ENCODE assay signal across 23 cellular contexts in genomic region chr3:66430876-66431275, GRCh38.
DNase-seq lines count a peak whose midpoint lies in the region; ATAC-seq and TF ChIP-seq lines count a peak whose summit lies in the region.
"Had no signal": no experiment of that assay in that cellular context is flagged by ENCODE, and none has a peak within 500 bp of the region (broad histone marks: within the 10 kb centered on the region; RNA-seq: fewer than 3 reads in every experiment).

No MANE protein-coding gene starts in this region.

- peaks cover 19% of the 10 kb centered on the region for H3K36me3 Mint-ChIP-seq in activated naive CD4-positive, alpha-beta T cell treated with anti-CD3 and anti-CD28 coated beads, Interleukin-2, amount 10 ng/mL, durations not matched to agents 7 days and 5 days
- peaks cover 12% of the 10 kb centered on the region for H3K36me3 Mint-ChIP-seq in central memory CD8-positive, alpha-beta T cell (ENCODE audit: insufficient read depth)
- peaks cover 54% of the 10 kb centered on the region for H3K36me3 Mint-ChIP-seq in neural progenitor cell
- H3K36me3 Mint-ChIP-seq: natural killer cell had no signal

- H3K4me2 ChIP-seq in neural progenitor cell, result no peak overlapping the region
- H3K4me2 ChIP-seq: PC-9 had no signal

- no peaks in the 10 kb centered on the region for H3K9me3 Mint-ChIP-seq in activated naive CD4-positive, alpha-beta T cell treated with anti-CD3 and anti-CD28 coated beads, Interleukin-2, amount 10 ng/mL, durations not matched to agents 7 days and 5 days
- no peaks in the 10 kb centered on the region for H3K9me3 Mint-ChIP-seq in central memory CD8-positive, alpha-beta T cell
- H3K9me3 Mint-ChIP-seq in neural progenitor cell, result peaks cover 9% of the 10 kb centered on the region
- H3K9me3 Mint-ChIP-seq: IgD-negative memory B cell, natural killer cell had no signal

- peaks cover 100% of the 10 kb centered on the region for H3K79me2 ChIP-seq in neural progenitor cell (ENCODE audit: low read depth)

- H3K9me3 ChIP-seq in neural progenitor cell (ENCODE audit: low read depth), result no peaks in the 10 kb centered on the region
- H3K9me3 ChIP-seq: adrenal gland, MG63, spleen had no signal

- H3K4me1 Mint-ChIP-seq in activated naive CD4-positive, alpha-beta T cell treated with anti-CD3 and anti-CD28 coated beads, Interleukin-2, amount 10 ng/mL, durations not matched to agents 7 days and 5 days, result peaks cover 14% of the 10 kb centered on the region
- H3K4me1 Mint-ChIP-seq in central memory CD8-positive, alpha-beta T cell, result peaks cover 53% of the 10 kb centered on the region
- H3K4me1 Mint-ChIP-seq in neural progenitor cell, result peaks cover 46% of the 10 kb centered on the region
- H3K4me1 Mint-ChIP-seq: activated CD8-positive, alpha-beta memory T cell treated with anti-CD3 and anti-CD28 coated beads, Interleukin-2, amount 10 ng/mL, durations not matched to agents 7 days and 5 days; B cell had no signal

- no peaks in the 10 kb centered on the region for H3K36me3 ChIP-seq in neural progenitor cell
- H3K36me3 ChIP-seq: adrenal gland, MG63 had no signal

- H3K27ac ChIP-seq in neural progenitor cell (peak overlapping the region; percentile 31), substantia nigra (ENCODE audit: low read depth, low read length, poor library complexity, severe bottlenecking) (peak overlapping the region; percentile 39)
- H3K27ac ChIP-seq: adrenal gland, HL-60, PC-9, spleen had no signal

- no peak overlapping the region for H3K4me3 Mint-ChIP-seq in activated naive CD4-positive, alpha-beta T cell treated with anti-CD3 and anti-CD28 coated beads, Interleukin-2, amount 10 ng/mL, durations not matched to agents 7 days and 5 days
- H3K4me3 Mint-ChIP-seq in central memory CD8-positive, alpha-beta T cell, result no peak overlapping the region
- H3K4me3 Mint-ChIP-seq in neural progenitor cell, result no peak overlapping the region
- H3K4me3 Mint-ChIP-seq: activated CD8-positive, alpha-beta memory T cell treated with anti-CD3 and anti-CD28 coated beads, Interleukin-2, amount 10 ng/mL, durations not matched to agents 7 days and 5 days; B cell; IgD-negative memory B cell; natural killer cell had no signal

- H3K9ac ChIP-seq in neural progenitor cell, result no peak overlapping the region

- peaks cover 35% of the 10 kb centered on the region for H3K4me1 ChIP-seq in neural progenitor cell

- peaks cover 12% of the 10 kb centered on the region for H3F3A ChIP-seq in neural progenitor cell (ENCODE audit: low read depth)

- no peak overlapping the region for H3K4me3 ChIP-seq in neural progenitor cell
- H3K4me3 ChIP-seq: adrenal gland, MG63, PC-9, spleen had no signal

- peaks cover 100% of the 10 kb centered on the region for H4K20me1 ChIP-seq in neural progenitor cell (ENCODE audit: low read depth)

- CTCF ChIA-PET in activated naive CD4-positive, alpha-beta T cell treated with anti-CD3 and anti-CD28 coated beads, Interleukin-2, amount 10 ng/mL, durations not matched to agents 7 days and 5 days (lab: Charles Lee), result no interaction called here

- DNase-seq in activated naive CD4-positive, alpha-beta T cell treated with anti-CD3 and anti-CD28 coated beads, Interleukin-2, amount 10 ng/mL, durations not matched to agents 7 days and 5 days, result no peak
- DNase-seq in activated naive CD4-positive, alpha-beta T cell treated with Interleukin-2 at 50 U/mL for 16 hours, result no peak
- DNase-seq in central memory CD8-positive, alpha-beta T cell (ENCODE audit: low spot score in 2 of 2), result no peak
- no peak for DNase-seq in neural progenitor cell (ENCODE audit: low spot score)
- no peak for DNase-seq in substantia nigra (lab: John Stamatoyannopoulos, UW)
- no peak for DNase-seq in NCI-H226
- no peak for DNase-seq in H4 (ENCODE audit: low spot score)
- DNase-seq: activated CD4-positive, alpha-beta T cell treated with anti-CD3 and anti-CD28 coated beads for 4 hours; activated CD8-positive, alpha-beta memory T cell treated with anti-CD3 and anti-CD28 coated beads, Interleukin-2, amount 10 ng/mL, durations not matched to agents 7 days and 5 days; activated gamma-delta T cell; adrenal gland; central memory CD4-positive, alpha-beta T cell; natural killer cell; NCI-H1694; PC-9; SIG-M5; spleen; stimulated activated CD4-positive, alpha-beta T cell treated with anti-CD3 and anti-CD28 coated beads, Interleukin-4, amount 100 ng/mL, for 24 hours had no signal

- H2AFZ ChIP-seq in neural progenitor cell (replicated peaks), result no peak overlapping the region
- H2AFZ ChIP-seq: PC-9 had no signal

- no peak for TF ChIP-seq CTCF in neural progenitor cell (IDR thresholded peaks at IDR 0.05)

- ATAC-seq in central memory CD8-positive, alpha-beta T cell (replicated peaks; ENCODE audit: extremely low read depth, poor library complexity, severe bottlenecking), result no peak
- no peak for ATAC-seq in GM21576 (IDR thresholded peaks at IDR 0.05; ENCODE audit: unreplicated experiment)
- ATAC-seq: activated CD8-positive, alpha-beta memory T cell treated with anti-CD3 and anti-CD28 coated beads, Interleukin-2, amount 10 ng/mL, durations not matched to agents 7 days and 5 days; natural killer cell had no signal

- H3K27me3 Mint-ChIP-seq in activated naive CD4-positive, alpha-beta T cell treated with anti-CD3 and anti-CD28 coated beads, Interleukin-2, amount 10 ng/mL, durations not matched to agents 7 days and 5 days, result no peaks in the 10 kb centered on the region
- H3K27me3 Mint-ChIP-seq in central memory CD8-positive, alpha-beta T cell, result no peaks in the 10 kb centered on the region
- peaks cover 2% of the 10 kb centered on the region for H3K27me3 Mint-ChIP-seq in neural progenitor cell (ENCODE audit: insufficient read depth, low read depth)
- H3K27me3 Mint-ChIP-seq: activated CD8-positive, alpha-beta memory T cell treated with anti-CD3 and anti-CD28 coated beads, Interleukin-2, amount 10 ng/mL, durations not matched to agents 7 days and 5 days; B cell; IgD-negative memory B cell had no signal

- no peaks in the 10 kb centered on the region for H3K27me3 ChIP-seq in neural progenitor cell
- H3K27me3 ChIP-seq: adrenal gland, MG63, spleen had no signal

- peak overlapping the region; percentile 39 for H3K27ac Mint-ChIP-seq in activated naive CD4-positive, alpha-beta T cell treated with anti-CD3 and anti-CD28 coated beads, Interleukin-2, amount 10 ng/mL, durations not matched to agents 7 days and 5 days
- peak overlapping the region; percentile 64 for H3K27ac Mint-ChIP-seq in central memory CD8-positive, alpha-beta T cell (ENCODE audit: low read depth)
- H3K27ac Mint-ChIP-seq in neural progenitor cell, result peak overlapping the region; percentile 50
- H3K27ac Mint-ChIP-seq: activated CD8-positive, alpha-beta memory T cell treated with anti-CD3 and anti-CD28 coated beads, Interleukin-2, amount 10 ng/mL, durations not matched to agents 7 days and 5 days; B cell; natural killer cell had no signal
